ENCODE assay signal across 15 cellular contexts in genomic region chr6:85569323-85569722, GRCh38. TPM values are rescaled to one million over a fixed set of nuclear protein-coding genes. Genes with fewer than 3 reads are reported as not detected.
DNase-seq lines count a peak whose midpoint lies in the region; ATAC-seq and TF ChIP-seq lines count a peak whose summit lies in the region.
"Had no signal": no experiment of that assay in that cellular context is flagged by ENCODE, and none has a peak within 500 bp of the region (broad histone marks: within the 10 kb centered on the region; RNA-seq: fewer than 3 reads in every experiment).

No MANE protein-coding gene starts in this region.

- ATAC-seq in GM19023 (IDR thresholded peaks at IDR 0.05; ENCODE audit: unreplicated experiment) = no peak

- intact Hi-C loops in dorsolateral prefrontal cortex (cut with DNase I) = no loop called here

- no peak overlapping the region for H3K14ac ChIP-seq in mesenchymal stem cell (ENCODE audit: low read length in 2 of 2)

- no peak overlapping the region for H3K4me3 ChIP-seq in mesenchymal stem cell (ENCODE audit: insufficient read depth in 1 of 2, low read depth in 1 of 2, low read length in 2 of 2)
- H3K4me3 ChIP-seq in dorsolateral prefrontal cortex = no peak overlapping the region
- H3K4me3 ChIP-seq in BE2C (ENCODE audit: low read depth, low read length) = no peak overlapping the region
- H3K4me3 ChIP-seq: esophagus squamous epithelium, MG63, ovary, smooth muscle cell had no signal

- no peak overlapping the region for H3K9ac ChIP-seq in mesenchymal stem cell (ENCODE audit: low read length)

- DNase-seq in EL (peak; percentile 34), LHCN-M2 (ENCODE audit: low read depth) (peak; percentile 64), dermis blood vessel endothelial cell (peak; percentile 63), mesenchymal stem cell (peak; percentile 39), dorsolateral prefrontal cortex (no peak), BE2C (no peak)
- DNase-seq in activated CD4-positive, alpha-beta T cell treated with anti-CD3 and anti-CD28 coated beads, Interleukin-2, amount 50 U/mL, for 1 hour = no peak
- DNase-seq: aorta, esophagus squamous epithelium, MG63, NCI-H1694 treated with DMSO at 0.1 percent for 48 hours, ovary had no signal

- no peak for TF ChIP-seq CTCF in dorsolateral prefrontal cortex (IDR thresholded peaks at IDR 0.05 in 54 of 56, conservative IDR thresholded peaks at IDR 0.05 in 2 of 56; ENCODE audit: low read depth in 1 of 56, partially characterized antibody in 56 of 56)
- TF ChIP-seq CTCF in BE2C (IDR thresholded peaks at IDR 0.05; ENCODE audit: low read depth, low read length) = no peak

- no peak overlapping the region for H2AFZ ChIP-seq in mesenchymal stem cell (ENCODE audit: low read depth, low read length)

- H3K27ac ChIP-seq in mesenchymal stem cell (ENCODE audit: low read length, poor library complexity, severe bottlenecking) = no peak overlapping the region
- H3K27ac ChIP-seq in dorsolateral prefrontal cortex = no peak overlapping the region
- H3K27ac ChIP-seq: C4-2B, esophagus squamous epithelium, ovary had no signal

- no peak overlapping the region for H4K8ac ChIP-seq in mesenchymal stem cell (ENCODE audit: low read length)

- H3K4me1 ChIP-seq in mesenchymal stem cell (ENCODE audit: control insufficient read depth, insufficient read depth, low read depth, low read length) (no peaks in the 10 kb centered on the region), BE2C (0 out of 2 replicates have a peak, but pooled peaks cover 2% of the 10 kb centered on the region)
- H3K4me1 ChIP-seq: esophagus squamous epithelium had no signal

- H2BK15ac ChIP-seq in mesenchymal stem cell (ENCODE audit: low read depth, poor library complexity, severe bottlenecking) = no peak overlapping the region

- no peak overlapping the region for H3K23ac ChIP-seq in mesenchymal stem cell (ENCODE audit: low read length in 2 of 2)

- H3K9me3 ChIP-seq in mesenchymal stem cell (ENCODE audit: control insufficient read depth, low read length) (no peaks in the 10 kb centered on the region), BE2C (no peaks in the 10 kb centered on the region)
- H3K9me3 ChIP-seq: esophagus squamous epithelium, MG63, ovary had no signal

- no peak overlapping the region for H2AK5ac ChIP-seq in mesenchymal stem cell (ENCODE audit: low read length, severe bottlenecking)

- H3K4ac ChIP-seq in mesenchymal stem cell (ENCODE audit: low read depth in 1 of 2, low read length in 2 of 2) = no peak overlapping the region

- H2BK12ac ChIP-seq in mesenchymal stem cell (ENCODE audit: low read length in 2 of 2) = no peak overlapping the region

- no peak overlapping the region for H2BK120ac ChIP-seq in mesenchymal stem cell (ENCODE audit: low read depth, low read length)

- H3K18ac ChIP-seq in mesenchymal stem cell (ENCODE audit: low read depth in 1 of 2, low read length in 2 of 2) = no peak overlapping the region

- no peak overlapping the region for H3K4me2 ChIP-seq in mesenchymal stem cell (ENCODE audit: low read length, poor library complexity, severe bottlenecking)
- H3K4me2 ChIP-seq: smooth muscle cell had no signal

- H3K27me3 ChIP-seq in mesenchymal stem cell (ENCODE audit: control insufficient read depth in 1 of 2, insufficient read depth in 1 of 2, low read length in 2 of 2) (no peaks in the 10 kb centered on the region), dorsolateral prefrontal cortex (no peaks in the 10 kb centered on the region), BE2C (no peaks in the 10 kb centered on the region)
- H3K27me3 ChIP-seq: esophagus squamous epithelium, MG63, ovary had no signal

- no peak overlapping the region for H4K91ac ChIP-seq in mesenchymal stem cell (ENCODE audit: low read length)

- no peak overlapping the region for H2BK5ac ChIP-seq in mesenchymal stem cell (ENCODE audit: low read depth, low read length, poor library complexity, severe bottlenecking)

- H3K79me1 ChIP-seq in mesenchymal stem cell (replicated peaks; ENCODE audit: low read length, poor library complexity, severe bottlenecking) = peaks cover 14% of the 10 kb centered on the region

- H3K36me3 ChIP-seq in mesenchymal stem cell (ENCODE audit: control insufficient read depth in 1 of 2, insufficient read depth in 2 of 2, low read depth in 1 of 2, low read length in 2 of 2) = peaks cover 7 to 48% of the 10 kb centered on the region in 2 experiments
- no peaks in the 10 kb centered on the region for H3K36me3 ChIP-seq in BE2C
- H3K36me3 ChIP-seq: ovary had no signal

RNA-seq across cellular contexts. Expression of gene SNX14, which starts 24.3 kb away (rescaled TPM):
- total RNA-seq in LHCN-M2 (2014; rRNA removed) (96.1 and 116 TPM in 2 replicates), dermis blood vessel endothelial cell (138 and 159 TPM in 2 replicates), dorsolateral prefrontal cortex (100 to 1,000 TPM in 46 of 120 experiments, 10 to 100 TPM in 74; 64.2 to 128 (median 96.7) TPM)
- polyA plus RNA-seq in LHCN-M2 (2012) = 37.2 TPM
- polyA plus RNA-seq in mesenchymal stem cell (2013, experiment 1 of 2) = 51.7 TPM
- 55.6 TPM for polyA plus RNA-seq in mesenchymal stem cell (2013, experiment 2 of 2)
- 13.7 TPM for polyA plus RNA-seq in BE2C (2012; ENCODE audit: insufficient read depth, insufficient read length, low read depth)

Comparison
In these comparisons a context has a peak if more than half of its experiments do, and no peak if none do; other contexts are left out.
1. DNase-seq: peak in EL (single experiment), LHCN-M2 (single experiment), dermis blood vessel endothelial cell (single experiment) and mesenchymal stem cell (single experiment); none in activated CD4-positive, alpha-beta T cell treated with anti-CD3 and anti-CD28 coated beads, Interleukin-2, amount 50 U/mL, for 1 hour (single experiment), dorsolateral prefrontal cortex (0 of 10) and BE2C (single experiment).